26 cellular contexts compared by ENCODE assay signal in genomic region chr3:129740120-129740519, GRCh38.
"Had no signal": no experiment of that assay in that cellular context is flagged by ENCODE, and none has a peak within 500 bp of the region (broad histone marks: within the 10 kb centered on the region; RNA-seq: fewer than 3 reads in every experiment).

No MANE protein-coding gene starts in this region.

- H3K4me3 Mint-ChIP-seq: activated naive CD4-positive, alpha-beta T cell treated with anti-CD3 and anti-CD28 coated beads for 36 hours; activated naive CD8-positive, alpha-beta T cell treated with anti-CD3 and anti-CD28 coated beads for 36 hours; activated T-helper 17 cell treated with anti-CD3 and anti-CD28 coated beads, Interleukin-2, amount 50 U/mL, for 72 hours had no signal

- H3K4me1 ChIP-seq: SJSA1 had no signal

- H3K27ac ChIP-seq: brain microvascular endothelial cell, cardiac muscle cell, SJSA1 had no signal

- H3K36me3 ChIP-seq: brain microvascular endothelial cell, cardiac muscle cell, SJSA1 had no signal

- H3K27me3 Mint-ChIP-seq: activated naive CD8-positive, alpha-beta T cell treated with anti-CD3 and anti-CD28 coated beads for 36 hours; activated T-helper 17 cell treated with anti-CD3 and anti-CD28 coated beads, Interleukin-2, amount 50 U/mL, for 72 hours had no signal

- ATAC-seq: activated T-helper 17 cell treated with anti-CD3 and anti-CD28 coated beads, Interleukin-2, amount 50 U/mL, for 72 hours; SK-N-SH treated with all-trans-retinoic acid at 6 μM for 48 hours had no signal

- H3K9me3 Mint-ChIP-seq: activated naive CD4-positive, alpha-beta T cell treated with anti-CD3 and anti-CD28 coated beads for 36 hours; activated naive CD8-positive, alpha-beta T cell treated with anti-CD3 and anti-CD28 coated beads for 36 hours; activated T-helper 17 cell treated with anti-CD3 and anti-CD28 coated beads, Interleukin-2, amount 50 U/mL, for 72 hours had no signal

- H3K27ac Mint-ChIP-seq: activated naive CD4-positive, alpha-beta T cell treated with anti-CD3 and anti-CD28 coated beads for 36 hours; activated naive CD8-positive, alpha-beta T cell treated with anti-CD3 and anti-CD28 coated beads for 36 hours; activated T-helper 17 cell treated with anti-CD3 and anti-CD28 coated beads, Interleukin-2, amount 50 U/mL, for 72 hours had no signal

- H3K27me3 ChIP-seq: brain microvascular endothelial cell, cardiac muscle cell, SJSA1 had no signal

- FAIRE-seq: RCC 7860 had no signal

- H3K4me3 ChIP-seq: cardiac muscle cell, SJSA1 had no signal

- DNase-seq: activated CD4-positive, alpha-beta T cell treated with anti-CD3 and anti-CD28 coated beads for 48 hours; activated CD4-positive, alpha-beta T cell treated with anti-CD3 and anti-CD28 coated beads, Interleukin-2, amount 50 U/mL, for 4 hours; activated CD4-positive, CD25-positive, alpha-beta regulatory T cell treated with anti-CD3 and anti-CD28 coated beads, Interleukin-2, amount 50 U/mL, for 72 hours; activated gamma-delta T cell; activated naive CD4-positive, alpha-beta T cell treated with anti-CD3 and anti-CD28 coated beads for 36 hours; activated naive CD8-positive, alpha-beta T cell treated with anti-CD3 and anti-CD28 coated beads for 36 hours; activated T-cell treated with anti-CD3 and anti-CD28 coated beads for 4 hours; activated T-cell treated with anti-CD3 and anti-CD28 coated beads, Interleukin-2, amount 50 U/mL, for 48 hours; brain microvascular endothelial cell; cerebellar nuclear complex; KG1; MV-4-11; NCI-H1092 treated with DMSO at 0.1 percent for 48 hours; NCI-H1436; NCI-H1694 treated with DMSO at 0.1 percent for 48 hours; NCI-H2029 treated with DMSO at 0.1 percent for 48 hours; NCI-H510A treated with DMSO at 0.1 percent for 48 hours; NCI-H69; NK-92 treated with Interleukin-12 subunit alpha and Interleukin-12 subunit beta, amount 100 ng/mL, for 24 hours; SHP77; SW 1271 had no signal

- H3K9me3 ChIP-seq: SJSA1 had no signal
